7 cellular contexts compared by ENCODE assay signal in the genomic region with DNA sequence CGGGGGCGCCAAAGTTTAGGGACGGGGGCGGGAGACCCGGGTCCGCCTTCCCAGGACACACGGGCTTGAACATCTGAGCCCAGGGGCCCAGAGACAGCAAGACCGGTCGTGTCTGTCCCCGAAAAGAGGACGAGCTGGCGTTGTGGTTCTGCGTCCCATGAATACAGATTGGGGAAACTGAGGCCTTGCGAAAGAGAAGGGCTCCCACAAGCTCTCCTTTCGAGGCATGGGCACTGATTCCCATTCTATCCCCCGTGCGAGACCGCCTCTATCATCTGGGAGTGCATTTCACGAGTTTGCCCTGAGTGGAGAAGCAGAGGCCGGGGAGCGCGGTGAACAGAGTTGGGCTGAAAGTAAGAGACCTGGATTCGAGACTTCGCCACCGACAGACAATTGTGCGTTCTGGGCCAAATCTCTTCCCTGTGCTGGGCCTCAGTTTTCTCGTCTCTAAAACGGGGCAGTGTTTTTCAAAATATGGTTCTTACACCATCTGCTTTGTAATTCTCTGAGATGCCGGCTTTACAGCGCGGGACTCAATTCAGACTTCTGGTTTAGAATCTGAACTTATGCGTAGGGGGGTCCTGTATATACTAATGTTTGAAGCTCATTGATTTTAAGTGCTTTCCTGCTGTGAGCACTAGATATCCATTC. TPM values are rescaled to one million over a fixed set of nuclear protein-coding genes. Genes with fewer than 3 reads are reported as not detected.
A peak's percentile ranks its signal among the peaks of the same experiment; 100 is the strongest.
DNase-seq lines count a peak whose midpoint lies in the region; ATAC-seq and TF ChIP-seq lines count a peak whose summit lies in the region.

No MANE protein-coding gene starts in this region.

- no peaks in the 10 kb centered on the region for H3K9me3 Mint-ChIP-seq in activated CD8-positive, alpha-beta T cell treated with anti-CD3 and anti-CD28 coated beads for 36 hours
- H3K9me3 Mint-ChIP-seq in glutamatergic neuron (ENCODE audit: unreplicated experiment) = no peaks in the 10 kb centered on the region

- H3K36me3 ChIP-seq in psoas muscle (ENCODE audit: insufficient read depth in 1 of 2, low read depth in 1 of 2) = peaks cover 2 to 25% of the 10 kb centered on the region in 2 donors

- WGBS in psoas muscle, 3 donors = 2 to 3% (median 3%) methylated on average over 32 of the region's 32 CpGs

- H3K9me3 ChIP-seq in psoas muscle = no peaks in the 10 kb centered on the region

- peak; percentile 13 for DNase-seq in activated CD8-positive, alpha-beta T cell treated with anti-CD3 and anti-CD28 coated beads for 36 hours
- DNase-seq in glutamatergic neuron (peak; percentile 35), psoas muscle (no peak), HT-29 (ENCODE audit: low spot score) (no peak)

- intact Hi-C loops in activated CD8-positive, alpha-beta T cell treated with anti-CD3 and anti-CD28 coated beads for 36 hours (cut with micrococcal nuclease) = no loop called here
- intact Hi-C loops in psoas muscle (cut with DNase I) = loop anchor here (5.0 kb wide), 1 partner anchor 52 kb away; the partner anchor contains the start of gene LIMK2 (in 2 of the 2)

- peaks cover 26% of the 10 kb centered on the region for H3K4me1 ChIP-seq in psoas muscle

- H3K27ac ChIP-seq in psoas muscle = peak overlapping the region; percentile 95

- H3K27me3 ChIP-seq in psoas muscle (ENCODE audit: insufficient read depth in 3 of 3, low read length in 2 of 3) = no peaks in the 10 kb centered on the region

- H3K4me3 Mint-ChIP-seq in activated CD8-positive, alpha-beta T cell treated with anti-CD3 and anti-CD28 coated beads for 36 hours = peak overlapping the region; percentile 94
- H3K4me3 Mint-ChIP-seq in glutamatergic neuron (ENCODE audit: unreplicated experiment) = peak overlapping the region; percentile 95

- POLR2A ChIA-PET in activated CD8-positive, alpha-beta T cell treated with anti-CD3 and anti-CD28 coated beads for 36 hours (lab: Charles Lee) = interaction anchor here (0.6 to 4.6 kb wide), 7 partner anchors 13 to 191 kb away, joined by 3 to 18 read pairs (median 4); partner anchors contain the start of genes LIMK2 and TUG1

- peak; percentile 19 for ATAC-seq in GM19025 (IDR thresholded peaks at IDR 0.05; ENCODE audit: low read depth, unreplicated experiment)
- peak; percentile 28 for ATAC-seq in HG03342 (IDR thresholded peaks at IDR 0.05; ENCODE audit: unreplicated experiment)
- peak; percentile 38 for ATAC-seq in activated CD8-positive, alpha-beta T cell treated with anti-CD3 and anti-CD28 coated beads for 36 hours
- peak; percentile 43 to 66 (median 56) for ATAC-seq in psoas muscle
- ATAC-seq in GM18868 (IDR thresholded peaks at IDR 0.05; ENCODE audit: unreplicated experiment) = no peak

- peak overlapping the region; percentile 94 for H3K27ac Mint-ChIP-seq in activated CD8-positive, alpha-beta T cell treated with anti-CD3 and anti-CD28 coated beads for 36 hours
- peak overlapping the region; percentile 90 for H3K27ac Mint-ChIP-seq in glutamatergic neuron (ENCODE audit: unreplicated experiment)

- peak overlapping the region; percentile 91 for H3K4me3 ChIP-seq in psoas muscle

- peaks cover 30% of the 10 kb centered on the region for H3K4me1 Mint-ChIP-seq in activated CD8-positive, alpha-beta T cell treated with anti-CD3 and anti-CD28 coated beads for 36 hours (ENCODE audit: low read depth)
- peaks cover 7% of the 10 kb centered on the region for H3K4me1 Mint-ChIP-seq in glutamatergic neuron (ENCODE audit: low read depth, unreplicated experiment)

- peaks cover 6% of the 10 kb centered on the region for H3K36me3 Mint-ChIP-seq in activated CD8-positive, alpha-beta T cell treated with anti-CD3 and anti-CD28 coated beads for 36 hours (ENCODE audit: low read depth)
- H3K36me3 Mint-ChIP-seq in glutamatergic neuron (ENCODE audit: unreplicated experiment) = peaks cover 4% of the 10 kb centered on the region

- CTCF ChIA-PET in activated CD8-positive, alpha-beta T cell treated with anti-CD3 and anti-CD28 coated beads for 36 hours (lab: Charles Lee) = interaction anchor here (0.9 to 1.6 kb wide), 6 partner anchors 15 to 192 kb away, joined by 3 to 6 read pairs (median 3); partner anchors contain the start of genes MORC2 and SELENOM

- no peak for TF ChIP-seq CTCF in activated CD8-positive, alpha-beta T cell treated with anti-CD3 and anti-CD28 coated beads for 36 hours (IDR thresholded peaks at IDR 0.05)
- TF ChIP-seq CTCF in glutamatergic neuron (IDR thresholded peaks at IDR 0.05; ENCODE audit: partially characterized antibody, unreplicated experiment) (no peak), psoas muscle (IDR thresholded peaks at IDR 0.05) (no peak)

- H3K27me3 Mint-ChIP-seq in activated CD8-positive, alpha-beta T cell treated with anti-CD3 and anti-CD28 coated beads for 36 hours = no peaks in the 10 kb centered on the region
- H3K27me3 Mint-ChIP-seq in glutamatergic neuron (ENCODE audit: unreplicated experiment) = peaks cover 7% of the 10 kb centered on the region

RNA-seq across cellular contexts. Expression of gene RNF185, which starts 0.5 kb away (rescaled TPM):
- total RNA-seq in activated CD8-positive, alpha-beta T cell treated with anti-CD3 and anti-CD28 coated beads for 36 hours = 10 to 100 TPM; 14.3 to 14.6 TPM
- total RNA-seq in glutamatergic neuron (ENCODE audit: unreplicated experiment) = 27.4 TPM
- total RNA-seq in psoas muscle = 10 to 100 TPM; 18.7 to 38.7 (median 25.8) TPM
- 10 to 100 TPM; 16.9 to 26.7 (median 19.4) TPM for polyA plus RNA-seq in psoas muscle
- total RNA-seq in HT-29 (2014; rRNA removed; shearing (Covaris generic)) = 10.7 and 13.4 TPM in 2 replicates

RNA-seq across cellular contexts. Expression of gene PLA2G3, which starts 20.1 kb away (rescaled TPM):
- not detected for total RNA-seq in activated CD8-positive, alpha-beta T cell treated with anti-CD3 and anti-CD28 coated beads for 36 hours
- total RNA-seq in glutamatergic neuron (ENCODE audit: unreplicated experiment) (1.3 TPM), psoas muscle (not detected)
- polyA plus RNA-seq in psoas muscle = not detected
- total RNA-seq in HT-29 (2014; rRNA removed; shearing (Covaris generic)) = not detected in 2 replicates

RNA-seq across cellular contexts. Expression of gene INPP5J, which starts 37.7 kb away (rescaled TPM):
- under 1 TPM; 0.09 to 0.29 TPM for total RNA-seq in activated CD8-positive, alpha-beta T cell treated with anti-CD3 and anti-CD28 coated beads for 36 hours
- total RNA-seq in glutamatergic neuron (ENCODE audit: unreplicated experiment) (15.4 TPM), psoas muscle (1 to 10 TPM; 1.3 to 4.4 (median 2.5) TPM)
- under 1 TPM; 0.14 to 0.65 (median 0.36) TPM for polyA plus RNA-seq in psoas muscle
- total RNA-seq in HT-29 (2014; rRNA removed; shearing (Covaris generic)) = 1.8 TPM in 2 replicates

RNA-seq across cellular contexts. Expression of gene LIMK2, which starts 51.6 kb away (rescaled TPM):
- total RNA-seq in activated CD8-positive, alpha-beta T cell treated with anti-CD3 and anti-CD28 coated beads for 36 hours = 10 to 100 TPM; 23.2 to 25.5 TPM
- total RNA-seq in glutamatergic neuron (ENCODE audit: unreplicated experiment) (92.4 TPM), psoas muscle (10 to 100 TPM; 12.5 to 73.5 (median 41.1) TPM)
- polyA plus RNA-seq in psoas muscle = 1 to 10 TPM; 4.0 to 4.8 (median 4.5) TPM
- 24.4 and 28.4 TPM in 2 replicates for total RNA-seq in HT-29 (2014; rRNA removed; shearing (Covaris generic))

RNA-seq across cellular contexts. Expression of gene SELENOM, which starts 53.1 kb away (rescaled TPM):
- 1 to 10 TPM; 3.6 to 5.8 TPM for total RNA-seq in activated CD8-positive, alpha-beta T cell treated with anti-CD3 and anti-CD28 coated beads for 36 hours
- total RNA-seq in glutamatergic neuron (ENCODE audit: unreplicated experiment) = 40.9 TPM
- total RNA-seq in psoas muscle = 10 to 100 TPM; 45.4 to 68.2 (median 52.3) TPM
- polyA plus RNA-seq in psoas muscle = 10 to 100 TPM; 23.6 to 64.3 (median 44.0) TPM
- 0.64 and 1.6 TPM in 2 replicates for total RNA-seq in HT-29 (2014; rRNA removed; shearing (Covaris generic))

Comparison
In these comparisons a context has a peak if more than half of its experiments do, and no peak if none do; other contexts are left out.
1. DNase-seq: peak in activated CD8-positive, alpha-beta T cell treated with anti-CD3 and anti-CD28 coated beads for 36 hours (single experiment) and glutamatergic neuron (single experiment); none in psoas muscle (0 of 2) and HT-29 (single experiment).